In genomic region chrX:151155234-151155633, GRCh38 we compare ENCODE assay signal across 38 cellular contexts. TPM values are rescaled to one million over a fixed set of nuclear protein-coding genes. Genes with fewer than 3 reads are reported as not detected.
"Had no signal": no experiment of that assay in that cellular context is flagged by ENCODE, and none has a peak within 500 bp of the region (broad histone marks: within the 10 kb centered on the region; RNA-seq: fewer than 3 reads in every experiment).

No MANE protein-coding gene starts in this region.

- H3K9me3 ChIP-seq: adrenal gland, body of pancreas, breast epithelium had no signal

- FAIRE-seq: astrocyte, TTC549 had no signal

- DNase-seq: activated B cell treated with CpG ODN at 0.5 μM for 24 hours; activated CD4-positive, alpha-beta memory T cell treated with anti-CD3 and anti-CD28 coated beads for 36 hours; activated CD4-positive, alpha-beta T cell treated with anti-CD3 and anti-CD28 coated beads for 4 hours; activated CD4-positive, alpha-beta T cell treated with anti-CD3 and anti-CD28 coated beads, Interleukin-2, amount 10 ng/mL, durations not matched to agents 24 days and 14 days; activated CD4-positive, alpha-beta T cell treated with anti-CD3 and anti-CD28 coated beads, Interleukin-2, amount 50 U/mL, for 1 hour; activated CD4-positive, alpha-beta T cell treated with anti-CD3 and anti-CD28 coated beads, Interleukin-2, amount 50 U/mL, for 4 hours; activated CD4-positive, CD25-positive, alpha-beta regulatory T cell treated with anti-CD3 and anti-CD28 coated beads, Interleukin-2, amount 50 U/mL, for 72 hours; activated CD8-positive, alpha-beta memory T cell treated with anti-CD3 and anti-CD28 coated beads, Interleukin-2, amount 50 U/mL, for 4 hours; activated CD8-positive, alpha-beta T cell treated with anti-CD3 and anti-CD28 coated beads for 36 hours; activated effector memory CD4-positive, alpha-beta T cell treated with anti-CD3 and anti-CD28 coated beads, Interleukin-2, amount 50 U/mL, for 16 hours; activated gamma-delta T cell treated with Interleukin-2 at 50 U/mL for 16 hours; activated naive CD4-positive, alpha-beta T cell; activated naive CD4-positive, alpha-beta T cell treated with anti-CD3 and anti-CD28 coated beads for 36 hours; activated naive CD4-positive, alpha-beta T cell treated with anti-CD3 and anti-CD28 coated beads, Interleukin-2, amount 50 U/mL, for 16 hours; activated naive CD8-positive, alpha-beta T cell treated with anti-CD3 and anti-CD28 coated beads for 36 hours; activated T-cell treated with anti-CD3 and anti-CD28 coated beads for 4 hours; activated T-cell treated with anti-CD3 and anti-CD28 coated beads, Interleukin-2, amount 50 U/mL, for 1 hour; activated T-cell treated with anti-CD3 and anti-CD28 coated beads, Interleukin-2, amount 50 U/mL, for 4 hours; activated T-cell treated with anti-CD3 and anti-CD28 coated beads, Interleukin-2, amount 50 U/mL, for 72 hours; adrenal gland; amniotic stem cell; aorta; body of pancreas; brain microvascular endothelial cell; caudate nucleus; cerebellar nuclear complex; T-helper 1 cell; T-helper 2 cell; T-helper 9 cell had no signal

- H3K36me3 ChIP-seq: adrenal gland, brain microvascular endothelial cell, breast epithelium, cardiac muscle cell had no signal

- H3K27ac ChIP-seq: adrenal gland, body of pancreas, brain microvascular endothelial cell, breast epithelium, cardiac muscle cell, VCaP had no signal

- H3K4me3 ChIP-seq: adrenal gland, body of pancreas, breast epithelium, cardiac muscle cell had no signal

- H3K27me3 ChIP-seq: adrenal gland, body of pancreas, brain microvascular endothelial cell had no signal

- ATAC-seq: activated CD8-positive, alpha-beta T cell treated with anti-CD3 and anti-CD28 coated beads for 36 hours; activated naive CD4-positive, alpha-beta T cell treated with anti-CD3 and anti-CD28 coated beads, Interleukin-2, amount 50 U/mL, for 72 hours; activated T-cell treated with anti-CD3 and anti-CD28 coated beads, Interleukin-2, amount 50 U/mL, for 4 hours; activated T-cell treated with anti-CD3 and anti-CD28 coated beads, Interleukin-2, amount 50 U/mL, for 72 hours; activated T-helper 17 cell treated with anti-CD3 and anti-CD28 coated beads, Interleukin-2, amount 50 U/mL, for 72 hours; body of pancreas had no signal

- H3K4me1 ChIP-seq: adrenal gland, body of pancreas, breast epithelium had no signal

RNA-seq across cellular contexts. Expression of gene GPR50, which starts 21.1 kb away (rescaled TPM):
- total RNA-seq: activated B cell treated with CpG ODN at 0.5 μM for 24 hours; activated CD4-positive, alpha-beta memory T cell treated with anti-CD3 and anti-CD28 coated beads for 36 hours; activated CD4-positive, alpha-beta T cell treated with anti-CD3 and anti-CD28 coated beads, Interleukin-2, amount 10 ng/mL, durations not matched to agents 24 days and 14 days; activated CD8-positive, alpha-beta memory T cell treated with anti-CD3 and anti-CD28 coated beads for 36 hours; activated CD8-positive, alpha-beta T cell treated with anti-CD3 and anti-CD28 coated beads for 36 hours; activated naive CD4-positive, alpha-beta T cell treated with anti-CD3 and anti-CD28 coated beads for 36 hours; activated naive CD4-positive, alpha-beta T cell treated with anti-CD3 and anti-CD28 coated beads, Interleukin-2, amount 50 U/mL, for 72 hours; activated naive CD8-positive, alpha-beta T cell treated with anti-CD3 and anti-CD28 coated beads for 36 hours; activated T-cell treated with anti-CD3 and anti-CD28 coated beads, Interleukin-2, amount 50 U/mL, for 4 hours; activated T-cell treated with anti-CD3 and anti-CD28 coated beads, Interleukin-2, amount 50 U/mL, for 72 hours; activated T-helper 1 cell treated with anti-CD3 and anti-CD28 coated beads, Interleukin-12 subunit alpha, Interleukin-12 subunit beta, Interleukin-2, Interleukin-4 antibody, amounts not matched to agents 30 ng/mL and 10 ng/mL and 1 ng/mL, durations not matched to agents 14 hours and 24 hours and 36 hours; activated T-helper 17 cell treated with anti-CD3 and anti-CD28 coated beads, Interleukin-2, amount 50 U/mL, for 72 hours; adrenal gland; aorta; body of pancreas; cardiac muscle cell had no signal
